Comparison of ENCODE assay signal across 2 cellular contexts in the genomic region with DNA sequence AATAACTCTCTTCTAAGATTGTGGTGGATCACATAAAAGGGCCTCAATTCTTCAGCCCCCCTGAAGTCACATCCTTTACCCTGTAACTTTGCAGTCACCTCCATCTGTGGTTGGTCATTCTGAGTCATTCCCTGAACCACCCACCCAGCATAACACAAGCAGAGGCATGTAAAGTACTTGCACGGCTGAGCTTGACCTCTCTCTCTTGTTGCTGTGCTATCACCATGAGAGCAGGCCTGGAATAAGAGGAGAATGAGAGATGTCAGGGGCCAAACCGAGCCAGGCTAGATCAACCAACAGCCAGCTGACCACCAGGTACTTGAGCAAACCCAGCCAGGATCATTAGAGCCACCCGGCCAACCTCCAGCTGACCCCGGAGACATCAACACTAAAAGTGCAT.
TF ChIP-seq lines count a peak whose summit lies in the region.

No MANE protein-coding gene starts in this region.

TF ChIP-seq in A549, 52 proteins besides CTCF, POLR2A, EP300 and RAD21:
- TF ChIP-seq FOSL2 (IDR thresholded peaks at IDR 0.05): no peak
- TF ChIP-seq FOSL2 (CRISPR knock-in tag; IDR thresholded peaks at IDR 0.05): 0 out of 2 replicates have a peak, but pooled peaks have one; percentile 15
- no peak for TF ChIP-seq MAZ (IDR thresholded peaks at IDR 0.05; ENCODE audit: borderline replicate concordance, low read depth, low read length)
- TF ChIP-seq FOSB (CRISPR knock-in tag; IDR thresholded peaks at IDR 0.05): no peak
- no peak for TF ChIP-seq HDAC2 (IDR thresholded peaks at IDR 0.05)
- TF ChIP-seq MAFK (IDR thresholded peaks at IDR 0.05; ENCODE audit: partially characterized antibody): no peak
- TF ChIP-seq, protein P1, sequence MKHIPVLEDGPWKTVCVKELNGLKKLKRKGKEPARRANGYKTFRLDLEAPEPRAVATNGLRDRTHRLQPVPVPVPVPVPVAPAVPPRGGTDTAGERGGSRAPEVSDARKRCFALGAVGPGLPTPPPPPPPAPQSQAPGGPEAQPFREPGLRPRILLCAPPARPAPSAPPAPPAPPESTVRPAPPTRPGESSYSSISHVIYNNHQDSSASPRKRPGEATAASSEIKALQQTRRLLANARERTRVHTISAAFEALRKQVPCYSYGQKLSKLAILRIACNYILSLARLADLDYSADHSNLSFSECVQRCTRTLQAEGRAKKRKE (CRISPR knock-in tag; IDR thresholded peaks at IDR 0.05; ENCODE audit: low read depth): no peak
TF ChIP-seq in A549: peak in this region for 1.

TF ChIP-seq in GM12878, 131 proteins besides CTCF, POLR2A, EP300 and RAD21 (continues in another document):
- peak; percentile 81; the same call in 1 of the 2 replicates for TF ChIP-seq ZBED1 (IDR thresholded peaks at IDR 0.05; ENCODE audit: borderline replicate concordance)
- no peak for TF ChIP-seq CHD2 (IDR thresholded peaks at IDR 0.05; ENCODE audit: borderline replicate concordance, low read depth, low read length)
- TF ChIP-seq POU2F2 (IDR thresholded peaks at IDR 0.05; ENCODE audit: borderline replicate concordance, low read depth, low read length): peak; percentile 75; the same call in 1 of the 3 replicates
- no peak for TF ChIP-seq RELA (IDR thresholded peaks at IDR 0.05; ENCODE audit: borderline replicate concordance, partially characterized antibody)
- no peak for TF ChIP-seq ZZZ3 (IDR thresholded peaks at IDR 0.05; ENCODE audit: control insufficient read depth, insufficient read length, low read depth)
- peak; percentile 88; the same call in 1 of the 2 replicates for TF ChIP-seq NFIC (IDR thresholded peaks at IDR 0.05; ENCODE audit: low read depth, low read length)
- 0 out of 2 replicates have a peak, but pooled peaks have one; percentile 20 for TF ChIP-seq HDGF (IDR thresholded peaks at IDR 0.05)
- peak in 1 of 2 experiments; percentile 48; a peak in 1 of 4 replicates for TF ChIP-seq BHLHE40 (IDR thresholded peaks at IDR 0.05; ENCODE audit: borderline replicate concordance in 1 of 2, low read depth in 2 of 2, low read length in 1 of 2)
- peak; percentile 71 for TF ChIP-seq SP1 (IDR thresholded peaks at IDR 0.05; ENCODE audit: low read depth, low read length)
- peak; percentile 61; the same call in 1 of the 2 replicates for TF ChIP-seq JUND (IDR thresholded peaks at IDR 0.05; ENCODE audit: low read depth, low read length)
- TF ChIP-seq, protein P2, sequence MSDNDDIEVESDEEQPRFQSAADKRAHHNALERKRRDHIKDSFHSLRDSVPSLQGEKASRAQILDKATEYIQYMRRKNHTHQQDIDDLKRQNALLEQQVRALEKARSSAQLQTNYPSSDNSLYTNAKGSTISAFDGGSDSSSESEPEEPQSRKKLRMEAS (IDR thresholded peaks at IDR 0.05; ENCODE audit: low read depth, low read length): no peak
- no peak for TF ChIP-seq FOS (IDR thresholded peaks at IDR 0.05; ENCODE audit: borderline replicate concordance, extremely low read depth, insufficient read length)
- TF ChIP-seq MEF2B (IDR thresholded peaks at IDR 0.05; ENCODE audit: partially characterized antibody, poor library complexity, severe bottlenecking): no peak
- TF ChIP-seq YY1 (IDR thresholded peaks at IDR 0.05; ENCODE audit: low read depth, low read length): 0 out of 2 replicates have a peak, but pooled peaks have one; percentile 43
- TF ChIP-seq KAT2A (conservative IDR thresholded peaks at IDR 0.05; ENCODE audit: control insufficient read depth, low read depth, low read length): no peak
- TF ChIP-seq RCOR1 (conservative IDR thresholded peaks at IDR 0.05; ENCODE audit: low read depth, low read length): no peak
- TF ChIP-seq, protein P3, sequence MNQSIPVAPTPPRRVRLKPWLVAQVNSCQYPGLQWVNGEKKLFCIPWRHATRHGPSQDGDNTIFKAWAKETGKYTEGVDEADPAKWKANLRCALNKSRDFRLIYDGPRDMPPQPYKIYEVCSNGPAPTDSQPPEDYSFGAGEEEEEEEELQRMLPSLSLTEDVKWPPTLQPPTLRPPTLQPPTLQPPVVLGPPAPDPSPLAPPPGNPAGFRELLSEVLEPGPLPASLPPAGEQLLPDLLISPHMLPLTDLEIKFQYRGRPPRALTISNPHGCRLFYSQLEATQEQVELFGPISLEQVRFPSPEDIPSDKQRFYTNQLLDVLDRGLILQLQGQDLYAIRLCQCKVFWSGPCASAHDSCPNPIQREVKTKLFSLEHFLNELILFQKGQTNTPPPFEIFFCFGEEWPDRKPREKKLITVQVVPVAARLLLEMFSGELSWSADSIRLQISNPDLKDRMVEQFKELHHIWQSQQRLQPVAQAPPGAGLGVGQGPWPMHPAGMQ (IDR thresholded peaks at IDR 0.05; ENCODE audit: borderline replicate concordance): no peak
- TF ChIP-seq EED (IDR thresholded peaks at IDR 0.05; ENCODE audit: low read depth): peak; percentile 69
- TF ChIP-seq, protein P4, sequence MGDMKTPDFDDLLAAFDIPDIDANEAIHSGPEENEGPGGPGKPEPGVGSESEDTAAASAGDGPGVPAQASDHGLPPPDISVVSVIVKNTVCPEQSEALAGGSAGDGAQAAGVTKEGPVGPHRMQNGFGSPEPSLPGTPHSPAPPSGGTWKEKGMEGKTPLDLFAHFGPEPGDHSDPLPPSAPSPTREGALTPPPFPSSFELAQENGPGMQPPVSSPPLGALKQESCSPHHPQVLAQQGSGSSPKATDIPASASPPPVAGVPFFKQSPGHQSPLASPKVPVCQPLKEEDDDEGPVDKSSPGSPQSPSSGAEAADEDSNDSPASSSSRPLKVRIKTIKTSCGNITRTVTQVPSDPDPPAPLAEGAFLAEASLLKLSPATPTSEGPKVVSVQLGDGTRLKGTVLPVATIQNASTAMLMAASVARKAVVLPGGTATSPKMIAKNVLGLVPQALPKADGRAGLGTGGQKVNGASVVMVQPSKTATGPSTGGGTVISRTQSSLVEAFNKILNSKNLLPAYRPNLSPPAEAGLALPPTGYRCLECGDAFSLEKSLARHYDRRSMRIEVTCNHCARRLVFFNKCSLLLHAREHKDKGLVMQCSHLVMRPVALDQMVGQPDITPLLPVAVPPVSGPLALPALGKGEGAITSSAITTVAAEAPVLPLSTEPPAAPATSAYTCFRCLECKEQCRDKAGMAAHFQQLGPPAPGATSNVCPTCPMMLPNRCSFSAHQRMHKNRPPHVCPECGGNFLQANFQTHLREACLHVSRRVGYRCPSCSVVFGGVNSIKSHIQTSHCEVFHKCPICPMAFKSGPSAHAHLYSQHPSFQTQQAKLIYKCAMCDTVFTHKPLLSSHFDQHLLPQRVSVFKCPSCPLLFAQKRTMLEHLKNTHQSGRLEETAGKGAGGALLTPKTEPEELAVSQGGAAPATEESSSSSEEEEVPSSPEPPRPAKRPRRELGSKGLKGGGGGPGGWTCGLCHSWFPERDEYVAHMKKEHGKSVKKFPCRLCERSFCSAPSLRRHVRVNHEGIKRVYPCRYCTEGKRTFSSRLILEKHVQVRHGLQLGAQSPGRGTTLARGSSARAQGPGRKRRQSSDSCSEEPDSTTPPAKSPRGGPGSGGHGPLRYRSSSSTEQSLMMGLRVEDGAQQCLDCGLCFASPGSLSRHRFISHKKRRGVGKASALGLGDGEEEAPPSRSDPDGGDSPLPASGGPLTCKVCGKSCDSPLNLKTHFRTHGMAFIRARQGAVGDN (IDR thresholded peaks at IDR 0.05): no peak
- no peak for TF ChIP-seq BMI1 (IDR thresholded peaks at IDR 0.05; ENCODE audit: borderline replicate concordance)
- no peak for TF ChIP-seq NRF1 (conservative IDR thresholded peaks at IDR 0.05; ENCODE audit: low read depth, low read length)
- TF ChIP-seq, protein P5, sequence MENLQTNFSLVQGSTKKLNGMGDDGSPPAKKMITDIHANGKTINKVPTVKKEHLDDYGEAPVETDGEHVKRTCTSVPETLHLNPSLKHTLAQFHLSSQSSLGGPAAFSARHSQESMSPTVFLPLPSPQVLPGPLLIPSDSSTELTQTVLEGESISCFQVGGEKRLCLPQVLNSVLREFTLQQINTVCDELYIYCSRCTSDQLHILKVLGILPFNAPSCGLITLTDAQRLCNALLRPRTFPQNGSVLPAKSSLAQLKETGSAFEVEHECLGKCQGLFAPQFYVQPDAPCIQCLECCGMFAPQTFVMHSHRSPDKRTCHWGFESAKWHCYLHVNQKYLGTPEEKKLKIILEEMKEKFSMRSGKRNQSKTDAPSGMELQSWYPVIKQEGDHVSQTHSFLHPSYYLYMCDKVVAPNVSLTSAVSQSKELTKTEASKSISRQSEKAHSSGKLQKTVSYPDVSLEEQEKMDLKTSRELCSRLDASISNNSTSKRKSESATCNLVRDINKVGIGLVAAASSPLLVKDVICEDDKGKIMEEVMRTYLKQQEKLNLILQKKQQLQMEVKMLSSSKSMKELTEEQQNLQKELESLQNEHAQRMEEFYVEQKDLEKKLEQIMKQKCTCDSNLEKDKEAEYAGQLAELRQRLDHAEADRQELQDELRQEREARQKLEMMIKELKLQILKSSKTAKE (IDR thresholded peaks at IDR 0.05; ENCODE audit: low read depth, poor library complexity, severe bottlenecking): peak; percentile 59
- TF ChIP-seq, protein P6, sequence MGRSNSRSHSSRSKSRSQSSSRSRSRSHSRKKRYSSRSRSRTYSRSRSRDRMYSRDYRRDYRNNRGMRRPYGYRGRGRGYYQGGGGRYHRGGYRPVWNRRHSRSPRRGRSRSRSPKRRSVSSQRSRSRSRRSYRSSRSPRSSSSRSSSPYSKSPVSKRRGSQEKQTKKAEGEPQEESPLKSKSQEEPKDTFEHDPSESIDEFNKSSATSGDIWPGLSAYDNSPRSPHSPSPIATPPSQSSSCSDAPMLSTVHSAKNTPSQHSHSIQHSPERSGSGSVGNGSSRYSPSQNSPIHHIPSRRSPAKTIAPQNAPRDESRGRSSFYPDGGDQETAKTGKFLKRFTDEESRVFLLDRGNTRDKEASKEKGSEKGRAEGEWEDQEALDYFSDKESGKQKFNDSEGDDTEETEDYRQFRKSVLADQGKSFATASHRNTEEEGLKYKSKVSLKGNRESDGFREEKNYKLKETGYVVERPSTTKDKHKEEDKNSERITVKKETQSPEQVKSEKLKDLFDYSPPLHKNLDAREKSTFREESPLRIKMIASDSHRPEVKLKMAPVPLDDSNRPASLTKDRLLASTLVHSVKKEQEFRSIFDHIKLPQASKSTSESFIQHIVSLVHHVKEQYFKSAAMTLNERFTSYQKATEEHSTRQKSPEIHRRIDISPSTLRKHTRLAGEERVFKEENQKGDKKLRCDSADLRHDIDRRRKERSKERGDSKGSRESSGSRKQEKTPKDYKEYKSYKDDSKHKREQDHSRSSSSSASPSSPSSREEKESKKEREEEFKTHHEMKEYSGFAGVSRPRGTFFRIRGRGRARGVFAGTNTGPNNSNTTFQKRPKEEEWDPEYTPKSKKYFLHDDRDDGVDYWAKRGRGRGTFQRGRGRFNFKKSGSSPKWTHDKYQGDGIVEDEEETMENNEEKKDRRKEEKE (IDR thresholded peaks at IDR 0.05): no peak
- no peak for TF ChIP-seq MTA3 (IDR thresholded peaks at IDR 0.05; ENCODE audit: borderline replicate concordance, low read length)
- TF ChIP-seq, protein P7, sequence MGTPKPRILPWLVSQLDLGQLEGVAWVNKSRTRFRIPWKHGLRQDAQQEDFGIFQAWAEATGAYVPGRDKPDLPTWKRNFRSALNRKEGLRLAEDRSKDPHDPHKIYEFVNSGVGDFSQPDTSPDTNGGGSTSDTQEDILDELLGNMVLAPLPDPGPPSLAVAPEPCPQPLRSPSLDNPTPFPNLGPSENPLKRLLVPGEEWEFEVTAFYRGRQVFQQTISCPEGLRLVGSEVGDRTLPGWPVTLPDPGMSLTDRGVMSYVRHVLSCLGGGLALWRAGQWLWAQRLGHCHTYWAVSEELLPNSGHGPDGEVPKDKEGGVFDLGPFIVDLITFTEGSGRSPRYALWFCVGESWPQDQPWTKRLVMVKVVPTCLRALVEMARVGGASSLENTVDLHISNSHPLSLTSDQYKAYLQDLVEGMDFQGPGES (IDR thresholded peaks at IDR 0.05): no peak
- TF ChIP-seq SRF (IDR thresholded peaks at IDR 0.05; ENCODE audit: low read depth in 2 of 2, low read length in 2 of 2): peak in 1 of 2 experiments; percentile 40; a peak in 1 of 4 replicates
- TF ChIP-seq, protein P8, sequence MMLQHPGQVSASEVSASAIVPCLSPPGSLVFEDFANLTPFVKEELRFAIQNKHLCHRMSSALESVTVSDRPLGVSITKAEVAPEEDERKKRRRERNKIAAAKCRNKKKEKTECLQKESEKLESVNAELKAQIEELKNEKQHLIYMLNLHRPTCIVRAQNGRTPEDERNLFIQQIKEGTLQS (IDR thresholded peaks at IDR 0.05; ENCODE audit: borderline replicate concordance, extremely low read depth, low read depth, low read length): no peak
- peak; percentile 58; the same call in 1 of the 2 replicates for TF ChIP-seq CREB1 (IDR thresholded peaks at IDR 0.05; ENCODE audit: low read depth)
- TF ChIP-seq, protein P9, sequence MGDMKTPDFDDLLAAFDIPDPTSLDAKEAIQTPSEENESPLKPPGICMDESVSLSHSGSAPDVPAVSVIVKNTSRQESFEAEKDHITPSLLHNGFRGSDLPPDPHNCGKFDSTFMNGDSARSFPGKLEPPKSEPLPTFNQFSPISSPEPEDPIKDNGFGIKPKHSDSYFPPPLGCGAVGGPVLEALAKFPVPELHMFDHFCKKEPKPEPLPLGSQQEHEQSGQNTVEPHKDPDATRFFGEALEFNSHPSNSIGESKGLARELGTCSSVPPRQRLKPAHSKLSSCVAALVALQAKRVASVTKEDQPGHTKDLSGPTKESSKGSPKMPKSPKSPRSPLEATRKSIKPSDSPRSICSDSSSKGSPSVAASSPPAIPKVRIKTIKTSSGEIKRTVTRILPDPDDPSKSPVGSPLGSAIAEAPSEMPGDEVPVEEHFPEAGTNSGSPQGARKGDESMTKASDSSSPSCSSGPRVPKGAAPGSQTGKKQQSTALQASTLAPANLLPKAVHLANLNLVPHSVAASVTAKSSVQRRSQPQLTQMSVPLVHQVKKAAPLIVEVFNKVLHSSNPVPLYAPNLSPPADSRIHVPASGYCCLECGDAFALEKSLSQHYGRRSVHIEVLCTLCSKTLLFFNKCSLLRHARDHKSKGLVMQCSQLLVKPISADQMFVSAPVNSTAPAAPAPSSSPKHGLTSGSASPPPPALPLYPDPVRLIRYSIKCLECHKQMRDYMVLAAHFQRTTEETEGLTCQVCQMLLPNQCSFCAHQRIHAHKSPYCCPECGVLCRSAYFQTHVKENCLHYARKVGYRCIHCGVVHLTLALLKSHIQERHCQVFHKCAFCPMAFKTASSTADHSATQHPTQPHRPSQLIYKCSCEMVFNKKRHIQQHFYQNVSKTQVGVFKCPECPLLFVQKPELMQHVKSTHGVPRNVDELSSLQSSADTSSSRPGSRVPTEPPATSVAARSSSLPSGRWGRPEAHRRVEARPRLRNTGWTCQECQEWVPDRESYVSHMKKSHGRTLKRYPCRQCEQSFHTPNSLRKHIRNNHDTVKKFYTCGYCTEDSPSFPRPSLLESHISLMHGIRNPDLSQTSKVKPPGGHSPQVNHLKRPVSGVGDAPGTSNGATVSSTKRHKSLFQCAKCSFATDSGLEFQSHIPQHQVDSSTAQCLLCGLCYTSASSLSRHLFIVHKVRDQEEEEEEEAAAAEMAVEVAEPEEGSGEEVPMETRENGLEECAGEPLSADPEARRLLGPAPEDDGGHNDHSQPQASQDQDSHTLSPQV (IDR thresholded peaks at IDR 0.05): no peak
- no peak for TF ChIP-seq CHD4 (IDR thresholded peaks at IDR 0.05)
- TF ChIP-seq FOXK2 (IDR thresholded peaks at IDR 0.05): no peak
- no peak for TF ChIP-seq SREBF1 (IDR thresholded peaks at IDR 0.05; ENCODE audit: low read length)
- TF ChIP-seq SMC3 (IDR thresholded peaks at IDR 0.05; ENCODE audit: borderline replicate concordance, low read length): no peak
